Comparison of ENCODE assay signal across 24 cellular contexts in genomic region chr6:130849501-130850039, GRCh38. TPM values are rescaled to one million over a fixed set of nuclear protein-coding genes. Genes with fewer than 3 reads are reported as not detected.
DNase-seq lines count a peak whose midpoint lies in the region; ATAC-seq, FAIRE-seq and TF ChIP-seq lines count a peak whose summit lies in the region.
"Had no signal": no experiment of that assay in that cellular context is flagged by ENCODE, and none has a peak within 500 bp of the region (broad histone marks: within the 10 kb centered on the region; RNA-seq: fewer than 3 reads in every experiment).

No MANE protein-coding gene starts in this region.

- TF ChIP-seq EP300 in HepG2 (IDR thresholded peaks at IDR 0.05; ENCODE audit: low read depth in 2 of 2, low read length in 2 of 2) = no peak
- TF ChIP-seq EP300 in HepG2 (CRISPR knock-in tag; IDR thresholded peaks at IDR 0.05; ENCODE audit: borderline replicate concordance) = no peak

- WGBS in HepG2 (ENCODE audit: low lambda C conversion rate) = 95% methylated on average over 5 of the region's 5 CpGs

- BruUV-seq in HepG2 (replicated peaks; lab: Mats Ljungman, UMichigan) (no TSS peak), Calu3 (replicated peaks; lab: Mats Ljungman, UMichigan) (no TSS peak)

- no peaks in the 10 kb centered on the region for H3K27me3 Mint-ChIP-seq in activated naive CD8-positive, alpha-beta T cell treated with anti-CD3 and anti-CD28 coated beads, Interleukin-2, amount 50 U/mL, for 24 hours
- H3K27me3 Mint-ChIP-seq in Calu3 (ENCODE audit: unreplicated experiment) = no peaks in the 10 kb centered on the region
- H3K27me3 Mint-ChIP-seq: CD4-positive, alpha-beta T cell had no signal

- H3K36me3 Mint-ChIP-seq in activated naive CD8-positive, alpha-beta T cell treated with anti-CD3 and anti-CD28 coated beads, Interleukin-2, amount 50 U/mL, for 24 hours (ENCODE audit: low read depth) = no peaks in the 10 kb centered on the region
- H3K36me3 Mint-ChIP-seq in Calu3 (ENCODE audit: insufficient read depth, unreplicated experiment) = peaks cover 4% of the 10 kb centered on the region

- no peak overlapping the region for H3K27ac Mint-ChIP-seq in activated naive CD8-positive, alpha-beta T cell treated with anti-CD3 and anti-CD28 coated beads, Interleukin-2, amount 50 U/mL, for 24 hours
- no peak overlapping the region for H3K27ac Mint-ChIP-seq in Calu3 (ENCODE audit: unreplicated experiment)
- H3K27ac Mint-ChIP-seq: CD4-positive, alpha-beta T cell; T-helper 1 cell treated with Interleukin-12 subunit alpha and Interleukin-12 subunit beta and Interleukin-4 antibody, amounts not matched to agents 30 μg/mL and 1 μg/mL, for 36 hours had no signal

- H3K9me3 Mint-ChIP-seq in activated naive CD8-positive, alpha-beta T cell treated with anti-CD3 and anti-CD28 coated beads, Interleukin-2, amount 50 U/mL, for 24 hours = no peaks in the 10 kb centered on the region
- no peaks in the 10 kb centered on the region for H3K9me3 Mint-ChIP-seq in Calu3 (ENCODE audit: low read depth, unreplicated experiment)
- H3K9me3 Mint-ChIP-seq: CD4-positive, alpha-beta T cell; T-helper 1 cell treated with Interleukin-12 subunit alpha and Interleukin-12 subunit beta and Interleukin-4 antibody, amounts not matched to agents 30 μg/mL and 1 μg/mL, for 36 hours had no signal

- no peaks in the 10 kb centered on the region for H3K79me2 ChIP-seq in HepG2 (ENCODE audit: insufficient read depth, low read length)

- H3K27me3 ChIP-seq in HepG2 (ENCODE audit: control insufficient read depth in 1 of 2, insufficient read depth in 2 of 2, low read length in 2 of 2) = no peaks in the 10 kb centered on the region
- H3K27me3 ChIP-seq: Peyer's patch had no signal

- H3K4me2 ChIP-seq in HepG2 (ENCODE audit: low read depth, low read length) = no peak overlapping the region

- no peak for TF ChIP-seq RAD21 in HepG2 (CRISPR knock-in tag; IDR thresholded peaks at IDR 0.05)

- DNase-seq in NCI-H146 treated with DMSO at 0.1 percent for 48 hours (lab: John Stamatoyannopoulos, UW; ENCODE audit: unreplicated experiment) = peak; percentile 10
- DNase-seq in NCI-H146 (lab: John Stamatoyannopoulos, UW) = no peak
- no peak for DNase-seq in D721Med (ENCODE audit: insufficient read length, low spot score)
- peak; percentile 22 for DNase-seq in NCI-H524 treated with DMSO at 0.1 percent for 48 hours (lab: John Stamatoyannopoulos, UW)
- no peak for DNase-seq in HepG2 (ENCODE audit: low spot score)
- DNase-seq in activated naive CD8-positive, alpha-beta T cell treated with anti-CD3 and anti-CD28 coated beads, Interleukin-2, amount 50 U/mL, for 24 hours = no peak
- no peak for DNase-seq in SW480 (ENCODE audit: low spot score)
- DNase-seq in Calu3 = no peak
- DNase-seq: ACHN, H7, NCI-H1048, NCI-H187, NCI-H446, NCI-H526 treated with DMSO at 0.1 percent for 48 hours, Peyer's patch, SHP77 treated with DMSO at 0.1 percent for 48 hours, T-helper 9 cell had no signal

- in situ Hi-C loops in HepG2 (cut with HindIII; ENCODE audit: extremely low pct_ligation_motif_present, low pct_unique_long_range_greater_than_20kb) = loop anchor here (10.0 kb wide), 1 partner anchor 485 kb away; the partner anchor contains the start of gene TMEM200A

- H3K4me3 ChIP-seq in HepG2 (replicated peaks in 1 of 3; ENCODE audit: insufficient read depth in 1 of 3, low read depth in 2 of 3, low read length in 3 of 3) = no peak overlapping the region
- H3K4me3 ChIP-seq: K562, Peyer's patch had no signal

- no peak overlapping the region for H2AFZ ChIP-seq in HepG2 (ENCODE audit: low read length)

- H3K4me1 Mint-ChIP-seq in activated naive CD8-positive, alpha-beta T cell treated with anti-CD3 and anti-CD28 coated beads, Interleukin-2, amount 50 U/mL, for 24 hours = peaks cover 5% of the 10 kb centered on the region
- H3K4me1 Mint-ChIP-seq in Calu3 (ENCODE audit: low read depth, unreplicated experiment) = peaks cover 7% of the 10 kb centered on the region

- intact Hi-C loops in HepG2 (cut with micrococcal nuclease; ENCODE audit: unreplicated experiment) (loop anchor here (10.0 kb wide), 1 partner anchor 555 kb away; no protein-coding TSS in a partner anchor), Calu3 (cut with micrococcal nuclease; ENCODE audit: unreplicated experiment) (no loop called here)

- no peaks in the 10 kb centered on the region for H3K9me3 ChIP-seq in HepG2 (ENCODE audit: low read length)
- H3K9me3 ChIP-seq: Peyer's patch had no signal

- ATAC-seq in HepG2 = no peak
- no peak for ATAC-seq in activated naive CD8-positive, alpha-beta T cell treated with anti-CD3 and anti-CD28 coated beads, Interleukin-2, amount 50 U/mL, for 24 hours

- peaks cover 69% of the 10 kb centered on the region for H3K4me1 ChIP-seq in HepG2 (ENCODE audit: insufficient read depth, low read length)
- H3K4me1 ChIP-seq: Peyer's patch had no signal

- H3K9ac ChIP-seq in HepG2 (ENCODE audit: insufficient read depth, low read depth, low read length) = no peak overlapping the region

- FAIRE-seq in D721Med (lab: Jason Lieb, UNC) (peak; percentile 76), HepG2 (lab: Jason Lieb, UNC) (no peak)
- FAIRE-seq: G401.6, K562 had no signal

- no peak for TF ChIP-seq CTCF in D721Med (IDR thresholded peaks at IDR 0.05; ENCODE audit: insufficient read depth, missing control alignments)
- no peak for TF ChIP-seq CTCF in HepG2 (CRISPR knock-in tag; IDR thresholded peaks at IDR 0.05)
- no peak for TF ChIP-seq CTCF in Calu3 (IDR thresholded peaks at IDR 0.05; ENCODE audit: unreplicated experiment)

- H3K36me3 ChIP-seq in HepG2 (replicated peaks in 1 of 2; ENCODE audit: control insufficient read depth in 1 of 2, insufficient read depth in 2 of 2, low read length in 2 of 2) = no peaks in the 10 kb centered on the region; a peak in 2 of 5 replicates
- H3K36me3 ChIP-seq: Peyer's patch had no signal

- H3K27ac ChIP-seq in HepG2 (ENCODE audit: extremely low read length, insufficient read depth, low read length) = no peak overlapping the region
- H3K27ac ChIP-seq: 22Rv1, Peyer's patch had no signal

- H4K20me1 ChIP-seq in HepG2 (ENCODE audit: insufficient read depth, low read length) = no peaks in the 10 kb centered on the region

- H3K4me3 Mint-ChIP-seq in activated naive CD8-positive, alpha-beta T cell treated with anti-CD3 and anti-CD28 coated beads, Interleukin-2, amount 50 U/mL, for 24 hours = no peak overlapping the region
- no peak overlapping the region for H3K4me3 Mint-ChIP-seq in Calu3 (ENCODE audit: low read depth, unreplicated experiment)
- H3K4me3 Mint-ChIP-seq: CD4-positive, alpha-beta T cell; T-helper 1 cell treated with Interleukin-12 subunit alpha and Interleukin-12 subunit beta and Interleukin-4 antibody, amounts not matched to agents 30 μg/mL and 1 μg/mL, for 36 hours had no signal

- POLR2A ChIA-PET in HepG2 (lab: Yijun Ruan, JAX) = no interaction called here

- no peak for TF ChIP-seq POLR2A in HepG2 (IDR thresholded peaks at IDR 0.05; ENCODE audit: insufficient read depth in 1 of 2, low read depth in 2 of 2, low read length in 2 of 2)

- CTCF ChIA-PET in HepG2 (lab: Yijun Ruan, JAX; ENCODE audit: low intra/inter-chr PET ratio, low total read pairs) (no interaction called here), Calu3 (lab: Charles Lee) (no interaction called here)

TF ChIP-seq in HepG2, 621 proteins besides CTCF, POLR2A, EP300 and RAD21 (continues in another document):
- no peak for TF ChIP-seq ZNF75D (CRISPR knock-in tag; IDR thresholded peaks at IDR 0.05; ENCODE audit: borderline replicate concordance)

RNA-seq across cellular contexts. Expression of gene SMLR1, which starts 22.4 kb away (rescaled TPM):
- total RNA-seq in HepG2 (2016; rRNA removed; fragmentation: Illumina TruSeq; extraction: Trizol) (97.8 and 104 TPM in 2 replicates), Calu3 (2022) (not detected in 2 replicates)
- total RNA-seq in HepG2 (2016; cell fraction: cytosol; rRNA removed; fragmentation: Illumina TruSeq; extraction: Trizol; ENCODE audit: low read depth) = 41.9 and 46.7 TPM in 2 replicates
- 92.4 and 106 TPM in 2 replicates for total RNA-seq in HepG2 (2016; cell fraction: insoluble cytoplasmic fraction; rRNA removed; fragmentation: Illumina TruSeq; extraction: Trizol)
- total RNA-seq in HepG2 (2016; cell fraction: membrane; rRNA removed; fragmentation: Illumina TruSeq; extraction: Trizol) = 60.2 and 61.3 TPM in 2 replicates
- 91.8 and 97.0 TPM in 2 replicates for total RNA-seq in HepG2 (2016; cell fraction: nucleus; rRNA removed; fragmentation: Illumina TruSeq; extraction: Trizol)
- polyA plus RNA-seq in HepG2 (2011; rRNA removed) = 37.9 and 41.8 TPM in 2 replicates
- 28.9 and 39.2 TPM in 2 replicates for polyA plus RNA-seq in HepG2 (2011; cell fraction: cytosol; rRNA removed)
- polyA plus RNA-seq in HepG2 (2011; cell fraction: nucleus; rRNA removed) = 42.3 and 58.0 TPM in 2 replicates
- 67.5 and 98.6 TPM in 2 replicates for polyA plus RNA-seq in HepG2 (2012)
- polyA plus RNA-seq in HepG2 (2016; cell fraction: cytosol; fragmentation: Illumina TruSeq; extraction: Trizol; ENCODE audit: low read depth) = 32.8 and 42.1 TPM in 2 replicates
- polyA plus RNA-seq in HepG2 (2016; cell fraction: insoluble cytoplasmic fraction; fragmentation: Illumina TruSeq; extraction: Trizol; ENCODE audit: low read depth) = 87.1 and 90.1 TPM in 2 replicates
- 46.2 and 48.8 TPM in 2 replicates for polyA plus RNA-seq in HepG2 (2016; cell fraction: membrane; fragmentation: Illumina TruSeq; extraction: Trizol; ENCODE audit: low read depth)
- 109 and 122 TPM in 2 replicates for polyA plus RNA-seq in HepG2 (2016; cell fraction: nucleus; fragmentation: Illumina TruSeq; extraction: Trizol; ENCODE audit: insufficient read depth, low read depth)
- polyA minus RNA-seq in HepG2 (2011; rRNA and poly(A)+ RNA removed; ENCODE audit: low replicate concordance) = 57.4 TPM in 1 of 2 replicates, not detected in the other
- polyA minus RNA-seq in HepG2 (2011; cell fraction: cytosol; rRNA and poly(A)+ RNA removed) = 15.2 and 17.4 TPM in 2 replicates
- 124 and 145 TPM in 2 replicates for polyA minus RNA-seq in HepG2 (2011; cell fraction: nucleus; rRNA and poly(A)+ RNA removed)
- total RNA-seq: CD4-positive, alpha-beta T cell; H7; HT1080; K562 had no signal
- polyA plus RNA-seq: BJ, K562 had no signal

Comparison
In these comparisons a context has a peak if more than half of its experiments do, and no peak if none do; other contexts are left out.
1. DNase-seq: peak in NCI-H146 treated with DMSO at 0.1 percent for 48 hours (single experiment) and NCI-H524 treated with DMSO at 0.1 percent for 48 hours (single experiment); none in NCI-H146 (single experiment), D721Med (single experiment), HepG2 (single experiment), activated naive CD8-positive, alpha-beta T cell treated with anti-CD3 and anti-CD28 coated beads, Interleukin-2, amount 50 U/mL, for 24 hours (single experiment), SW480 (single experiment) and Calu3 (single experiment).
2. RNA of gene SMLR1, which starts 22.4 kb away (total RNA-seq): 41.9 to 106 TPM in HepG2; not detected in Calu3; every median in the first group is over 10 times any median in the second.